Comparison of ENCODE assay signal across 10 cellular contexts in the genomic region with DNA sequence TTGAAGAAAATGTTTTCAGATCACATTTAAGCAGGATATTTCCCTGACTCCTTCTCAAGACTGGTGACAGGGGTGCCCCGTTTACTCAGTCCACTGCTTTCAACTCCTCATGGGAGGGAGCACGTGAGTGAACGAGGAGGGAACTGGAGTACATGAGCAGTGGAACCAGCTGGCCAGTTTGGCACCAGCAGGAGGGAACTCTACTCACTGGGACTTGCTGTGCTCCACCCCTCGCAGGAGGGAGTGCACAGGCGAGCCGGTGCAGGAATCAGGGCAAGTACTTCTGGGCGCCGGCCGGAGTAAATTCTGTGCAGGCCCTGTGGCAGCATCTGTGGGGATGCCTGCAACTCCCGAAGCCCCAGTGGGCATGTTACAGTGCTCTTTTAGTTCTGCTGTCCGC.
DNase-seq lines count a peak whose midpoint lies in the region; TF ChIP-seq lines count a peak whose summit lies in the region.
"Had no signal": no experiment of that assay in that cellular context is flagged by ENCODE, and none has a peak within 500 bp of the region (broad histone marks: within the 10 kb centered on the region; RNA-seq: fewer than 3 reads in every experiment).

No MANE protein-coding gene starts in this region.

- no peaks in the 10 kb centered on the region for H3K9me3 ChIP-seq in WERI-Rb-1 (ENCODE audit: severe bottlenecking)
- H3K9me3 ChIP-seq in adrenal gland (replicated peaks in 1 of 3) = no peaks in the 10 kb centered on the region

- TF ChIP-seq POLR2A in adrenal gland (IDR thresholded peaks at IDR 0.05) = no peak

- no peak for TF ChIP-seq CTCF in WERI-Rb-1 (IDR thresholded peaks at IDR 0.05; ENCODE audit: low read depth, low read length)
- no peak for TF ChIP-seq CTCF in adrenal gland (IDR thresholded peaks at IDR 0.05)

- WGBS in adrenal gland, 4 donors = 50 to 65% (median 55%) methylated on average over 6 to 11 of the region's 11 CpGs

- intact Hi-C loops in adrenal gland (cut with DNase I) = no loop called here

- no peaks in the 10 kb centered on the region for H3K4me1 ChIP-seq in adrenal gland (replicated peaks in 1 of 2)

- peak; percentile 10 for DNase-seq in NCI-H510A (lab: John Stamatoyannopoulos, UW)
- DNase-seq in NCI-H510A treated with DMSO at 0.1 percent for 48 hours (lab: John Stamatoyannopoulos, UW) = no peak
- peak; percentile 27 for DNase-seq in WERI-Rb-1
- peak; percentile 60 for DNase-seq in inferior parietal cortex (ENCODE audit: extremely low spot score)
- DNase-seq in substantia nigra (lab: John Stamatoyannopoulos, UW) = peak in 40 of 49 donors; percentile 2 to 66 (median 32)
- DNase-seq in dermis blood vessel endothelial cell = no peak
- no peak for DNase-seq in adrenal gland
- no peak for DNase-seq in NCI-H2227 (lab: John Stamatoyannopoulos, UW; ENCODE audit: unreplicated experiment)
- DNase-seq: amniotic stem cell had no signal

- H3K27me3 ChIP-seq in WERI-Rb-1 (ENCODE audit: insufficient read depth, low read depth, severe bottlenecking) (no peaks in the 10 kb centered on the region), adrenal gland (no peaks in the 10 kb centered on the region)

- H3K36me3 ChIP-seq in WERI-Rb-1 (no peaks in the 10 kb centered on the region), adrenal gland (replicated peaks in 1 of 2) (no peaks in the 10 kb centered on the region)

- H3K4me3 ChIP-seq in WERI-Rb-1 (ENCODE audit: low read depth, low read length) (no peak overlapping the region), adrenal gland (no peak overlapping the region)

- H3K27ac ChIP-seq in WERI-Rb-1 (peak overlapping the region; percentile 22; the same call in 1 of the 2 replicates), substantia nigra (ENCODE audit: low read depth, low read length, poor library complexity, severe bottlenecking) (peak overlapping the region; percentile 67), adrenal gland (no peak overlapping the region)
- H3K27ac ChIP-seq: KMS-11 had no signal

Comparison
In these comparisons a context has a peak if more than half of its experiments do, and no peak if none do; other contexts are left out.
1. DNase-seq: peak in NCI-H510A (single experiment), WERI-Rb-1 (single experiment), inferior parietal cortex (single experiment) and substantia nigra (40 of 49); none in NCI-H510A treated with DMSO at 0.1 percent for 48 hours (single experiment), dermis blood vessel endothelial cell (single experiment), adrenal gland (0 of 7) and NCI-H2227 (single experiment).
2. H3K27ac ChIP-seq: peak in WERI-Rb-1 (single experiment) and substantia nigra (single experiment); none in adrenal gland (0 of 5).